23 cellular contexts compared by ENCODE assay signal in genomic region chr9:105421154-105421553, GRCh38.
"Had no signal": no experiment of that assay in that cellular context is flagged by ENCODE, and none has a peak within 500 bp of the region (broad histone marks: within the 10 kb centered on the region; RNA-seq: fewer than 3 reads in every experiment).

No MANE protein-coding gene starts in this region.

- H3K4me1 ChIP-seq: esophagus muscularis mucosa, pancreas, spleen, tibial artery, vagina had no signal

- H3K27me3 Mint-ChIP-seq: naive B cell; progenitor cell of endocrine pancreas; stimulated activated memory B cell treated with anti-CD40 and anti-IgM and Interleukin-4, amounts not matched to agents 10 μg/mL and 1 μg/mL and 100 μg/mL, for 72 hours; stimulated activated naive CD8-positive, alpha-beta T cell treated with anti-CD3 and anti-CD28 coated beads, Interleukin-15, Interleukin-2, amounts not matched to agents 100 ng/mL and 50 ng/mL, for 24 hours had no signal

- DNase-seq: cortex of kidney; effector memory CD4-positive, alpha-beta T cell; kidney; left cardiac atrium; left ventricle myocardium superior; mesenchymal stem cell; naive B cell; occipital lobe; pancreas; spleen; stimulated activated CD4-positive, alpha-beta T cell treated with anti-CD3 and anti-CD28 coated beads, Interleukin-15, amount 100 ng/mL, for 24 hours; stimulated activated CD4-positive, alpha-beta T cell treated with anti-CD3 and anti-CD28 coated beads, Interleukin-1b, Interleukin-23, amount 100 ng/mL, for 48 hours; stimulated activated CD4-positive, alpha-beta T cell treated with anti-CD3 and anti-CD28 coated beads, Interleukin-4, amount 100 ng/mL, for 24 hours; tibial artery; upper lobe of left lung had no signal

- H3K4me1 Mint-ChIP-seq: naive B cell; nephron; stimulated activated memory B cell treated with anti-CD40 and anti-IgM and Interleukin-4, amounts not matched to agents 10 μg/mL and 1 μg/mL and 100 μg/mL, for 72 hours had no signal

- H3K27me3 ChIP-seq: esophagus muscularis mucosa, pancreas, spleen, tibial artery, upper lobe of left lung, vagina had no signal

- H3K27ac ChIP-seq: esophagus muscularis mucosa, pancreas, spleen, tibial artery, upper lobe of left lung, vagina had no signal

- ATAC-seq: left cardiac atrium; left ventricle myocardium superior; pancreas; stimulated activated memory B cell treated with anti-CD40 and anti-IgM and Interleukin-4, amounts not matched to agents 10 μg/mL and 1 μg/mL and 100 μg/mL, for 72 hours had no signal

- FAIRE-seq: endometrium, kidney, pancreas had no signal

- H3K9me3 Mint-ChIP-seq: naive B cell; nephron; stimulated activated memory B cell treated with anti-CD40 and anti-IgM and Interleukin-4, amounts not matched to agents 10 μg/mL and 1 μg/mL and 100 μg/mL, for 72 hours; stimulated activated naive CD8-positive, alpha-beta T cell treated with anti-CD3 and anti-CD28 coated beads, Interleukin-15, Interleukin-2, amounts not matched to agents 100 ng/mL and 50 ng/mL, for 24 hours had no signal

- H3K36me3 ChIP-seq: esophagus muscularis mucosa, pancreas, spleen, tibial artery, upper lobe of left lung, vagina had no signal

- H3K27ac Mint-ChIP-seq: nephron; progenitor cell of endocrine pancreas; stimulated activated memory B cell treated with anti-CD40 and anti-IgM and Interleukin-4, amounts not matched to agents 10 μg/mL and 1 μg/mL and 100 μg/mL, for 72 hours; stimulated activated naive CD8-positive, alpha-beta T cell treated with anti-CD3 and anti-CD28 coated beads, Interleukin-15, Interleukin-2, amounts not matched to agents 100 ng/mL and 50 ng/mL, for 24 hours had no signal

- H3K4me3 ChIP-seq: esophagus muscularis mucosa, lung, pancreas, spleen, tibial artery, upper lobe of left lung, vagina had no signal

- H3K4me3 Mint-ChIP-seq: naive B cell; nephron; stimulated activated memory B cell treated with anti-CD40 and anti-IgM and Interleukin-4, amounts not matched to agents 10 μg/mL and 1 μg/mL and 100 μg/mL, for 72 hours; stimulated activated naive CD8-positive, alpha-beta T cell treated with anti-CD3 and anti-CD28 coated beads, Interleukin-15, Interleukin-2, amounts not matched to agents 100 ng/mL and 50 ng/mL, for 24 hours had no signal

- H3K9me3 ChIP-seq: esophagus muscularis mucosa, pancreas, spleen, tibial artery, upper lobe of left lung, vagina had no signal

- H3K36me3 Mint-ChIP-seq: naive B cell; stimulated activated memory B cell treated with anti-CD40 and anti-IgM and Interleukin-4, amounts not matched to agents 10 μg/mL and 1 μg/mL and 100 μg/mL, for 72 hours had no signal
